8 cellular contexts compared by ENCODE assay signal in the genomic region with DNA sequence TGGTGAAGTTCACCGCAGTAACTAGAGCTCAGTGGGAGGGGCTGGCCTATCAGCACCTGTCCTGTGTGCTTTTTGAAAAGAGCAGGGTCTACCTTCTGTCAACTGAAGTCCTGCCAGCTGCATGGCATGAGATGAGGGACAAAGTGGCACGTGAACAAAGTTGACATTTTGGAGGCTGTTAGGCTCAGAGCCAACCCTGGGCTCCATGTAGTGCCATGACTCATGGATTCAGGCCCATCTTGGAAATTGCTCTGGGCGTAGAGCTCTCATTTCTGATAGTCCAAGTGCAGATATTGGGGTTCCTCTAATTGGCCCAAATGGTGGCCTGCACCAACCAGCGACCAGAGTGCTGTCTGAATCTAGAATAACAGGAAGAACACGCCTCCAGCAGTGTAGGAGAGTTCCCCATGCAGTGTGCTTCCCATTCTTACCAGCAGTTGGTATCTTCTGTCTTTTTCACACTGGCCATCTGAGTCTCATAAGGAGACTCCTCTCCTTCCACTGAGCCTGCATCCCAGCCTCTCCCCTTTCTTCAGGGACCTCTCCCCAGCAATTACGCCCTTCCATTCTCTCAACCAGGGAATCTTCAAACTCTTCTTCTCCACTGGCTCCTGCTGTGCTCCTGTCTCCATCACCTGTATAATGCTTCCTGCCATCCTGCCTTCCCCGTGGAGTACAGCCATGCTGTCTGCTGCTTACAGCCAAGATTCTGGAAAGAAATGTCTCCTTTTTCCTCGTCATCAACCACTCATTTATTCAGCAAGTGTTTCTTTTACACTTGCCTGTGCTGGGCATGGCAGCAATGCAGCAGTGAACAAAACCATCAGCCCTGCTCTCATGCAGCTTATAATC. TPM values are rescaled to one million over a fixed set of nuclear protein-coding genes. Genes with fewer than 3 reads are reported as not detected.
A peak's percentile ranks its signal among the peaks of the same experiment; 100 is the strongest.
DNase-seq lines count a peak whose midpoint lies in the region; ATAC-seq and TF ChIP-seq lines count a peak whose summit lies in the region.

No MANE protein-coding gene starts in this region.

- POLR2A ChIA-PET in activated CD8-positive, alpha-beta T cell treated with anti-CD3 and anti-CD28 coated beads for 36 hours (lab: Charles Lee): interaction anchor here (0.6 to 8.6 kb wide), 8 partner anchors 9 to 210 kb away, joined by 3 to 298 read pairs (median 11); partner anchors contain the start of gene IRF1

- no peaks in the 10 kb centered on the region for H3K27me3 Mint-ChIP-seq in activated CD8-positive, alpha-beta T cell treated with anti-CD3 and anti-CD28 coated beads for 36 hours
- H3K27me3 Mint-ChIP-seq in memory B cell: no peaks in the 10 kb centered on the region

- H3K36me3 Mint-ChIP-seq in activated CD8-positive, alpha-beta T cell treated with anti-CD3 and anti-CD28 coated beads for 36 hours (ENCODE audit: low read depth): peaks cover 28% of the 10 kb centered on the region
- peaks cover 10% of the 10 kb centered on the region for H3K36me3 Mint-ChIP-seq in memory B cell

- no peak overlapping the region for H3K4me3 Mint-ChIP-seq in activated CD8-positive, alpha-beta T cell treated with anti-CD3 and anti-CD28 coated beads for 36 hours
- peak overlapping the region; percentile 30 for H3K4me3 Mint-ChIP-seq in memory B cell

- DNase-seq in COR-L47 (lab: John Stamatoyannopoulos, UW) (peak; percentile 66), Kasumi-1 (lab: John Stamatoyannopoulos, UW) (peak; percentile 86 to 87), memory B cell (ENCODE audit: low spot score in 2 of 2) (no peak), NCI-H526 treated with DMSO at 0.1 percent for 48 hours (lab: John Stamatoyannopoulos, UW) (no peak), NCI-H1417 (lab: John Stamatoyannopoulos, UW) (no peak), HuH-7.5 (ENCODE audit: low spot score) (no peak), NCI-H1105 treated with DMSO at 0.1 percent for 48 hours (lab: John Stamatoyannopoulos, UW) (no peak)
- DNase-seq in activated CD8-positive, alpha-beta T cell treated with anti-CD3 and anti-CD28 coated beads for 36 hours: no peak

- no peak for ATAC-seq in activated CD8-positive, alpha-beta T cell treated with anti-CD3 and anti-CD28 coated beads for 36 hours
- ATAC-seq in memory B cell (ENCODE audit: low read depth): peak; percentile 27

- H3K4me1 Mint-ChIP-seq in activated CD8-positive, alpha-beta T cell treated with anti-CD3 and anti-CD28 coated beads for 36 hours (ENCODE audit: low read depth): peaks cover 88% of the 10 kb centered on the region
- peaks cover 78% of the 10 kb centered on the region for H3K4me1 Mint-ChIP-seq in memory B cell

- CTCF ChIA-PET in activated CD8-positive, alpha-beta T cell treated with anti-CD3 and anti-CD28 coated beads for 36 hours (lab: Charles Lee): interaction anchor here (1.0 to 5.7 kb wide), 4 partner anchors 10 to 22 kb away, joined by 3 to 24 read pairs (median 6); no protein-coding TSS in a partner anchor

- TF ChIP-seq CTCF in activated CD8-positive, alpha-beta T cell treated with anti-CD3 and anti-CD28 coated beads for 36 hours (IDR thresholded peaks at IDR 0.05): no peak

- intact Hi-C loops in activated CD8-positive, alpha-beta T cell treated with anti-CD3 and anti-CD28 coated beads for 36 hours (cut with micrococcal nuclease): loop anchor here (5.0 kb wide), 1 partner anchor 32 kb away; the partner anchor contains the start of gene IRF1

- peak overlapping the region; percentile 94 for H3K27ac Mint-ChIP-seq in activated CD8-positive, alpha-beta T cell treated with anti-CD3 and anti-CD28 coated beads for 36 hours
- H3K27ac Mint-ChIP-seq in memory B cell: peak overlapping the region; percentile 29

- H3K9me3 Mint-ChIP-seq in activated CD8-positive, alpha-beta T cell treated with anti-CD3 and anti-CD28 coated beads for 36 hours: no peaks in the 10 kb centered on the region
- no peaks in the 10 kb centered on the region for H3K9me3 Mint-ChIP-seq in memory B cell

RNA-seq across cellular contexts. Expression of gene IRF1, which starts 30.4 kb away (rescaled TPM):
- 100 to 1,000 TPM; 121 to 128 TPM for total RNA-seq in activated CD8-positive, alpha-beta T cell treated with anti-CD3 and anti-CD28 coated beads for 36 hours

Comparison
In these comparisons a context has a peak if more than half of its experiments do, and no peak if none do; other contexts are left out.
1. DNase-seq: peak in COR-L47 (single experiment) and Kasumi-1 (2 of 2); none in activated CD8-positive, alpha-beta T cell treated with anti-CD3 and anti-CD28 coated beads for 36 hours (single experiment), memory B cell (0 of 2), NCI-H526 treated with DMSO at 0.1 percent for 48 hours (single experiment), NCI-H1417 (0 of 3), HuH-7.5 (single experiment) and NCI-H1105 treated with DMSO at 0.1 percent for 48 hours (single experiment).